In genomic region chr6:33299237-33299944, GRCh38 we compare ENCODE assay signal across 1 cellular context.
TF ChIP-seq lines count a peak whose summit lies in the region.

No MANE protein-coding gene starts in this region.

TF ChIP-seq in GM12878, 131 proteins besides CTCF, POLR2A, EP300 and RAD21 (continued from another document and continues in another):
- TF ChIP-seq PBX3 (IDR thresholded peaks at IDR 0.05; ENCODE audit: insufficient replicate concordance, low read depth, low read length) (no peak), BRCA1 (IDR thresholded peaks at IDR 0.05; ENCODE audit: low read depth, low read length) (no peak), HSF1 (IDR thresholded peaks at IDR 0.05; ENCODE audit: low read depth, low read length) (no peak), ZBTB33 (IDR thresholded peaks at IDR 0.05) (0 out of 2 replicates have a peak, but pooled peaks have one; percentile 52), BCLAF1 (IDR thresholded peaks at IDR 0.05) (no peak), IRF3 (IDR thresholded peaks at IDR 0.05) (no peak), RUNX3 (IDR thresholded peaks at IDR 0.05; ENCODE audit: low read length) (peak; percentile 95), NR2C1 (IDR thresholded peaks at IDR 0.05) (no peak), RB1 (IDR thresholded peaks at IDR 0.05; ENCODE audit: borderline replicate concordance) (peak; percentile 66), IRF5 (IDR thresholded peaks at IDR 0.05; ENCODE audit: borderline replicate concordance) (no peak), WRNIP1 (IDR thresholded peaks at IDR 0.05; ENCODE audit: borderline replicate concordance, low read depth, low read length) (peak; percentile 77; the same call in 1 of the 2 replicates), NR2F1 (conservative IDR thresholded peaks at IDR 0.05) (peak; percentile 22; the same call in 1 of the 2 replicates), NRF1 (conservative IDR thresholded peaks at IDR 0.05; ENCODE audit: low read depth, low read length) (no peak), SREBF1 (IDR thresholded peaks at IDR 0.05; ENCODE audit: low read length) (no peak), NFYA (IDR thresholded peaks at IDR 0.05; ENCODE audit: borderline replicate concordance, low read depth, low read length) (no peak), ATF7 (IDR thresholded peaks at IDR 0.05; ENCODE audit: low read depth) (peak; percentile 48; the same call in 1 of the 2 replicates), SIX5 (IDR thresholded peaks at IDR 0.05; ENCODE audit: low read depth, low read length, severe bottlenecking) (peak; percentile 6), JUND (IDR thresholded peaks at IDR 0.05; ENCODE audit: low read depth, low read length) (no peak), E2F4 (IDR thresholded peaks at IDR 0.05; ENCODE audit: low read depth, low read length) (peak; percentile 43; the same call in 1 of the 2 replicates), BHLHE40 (IDR thresholded peaks at IDR 0.05; ENCODE audit: borderline replicate concordance in 1 of 2, low read depth in 2 of 2, low read length in 1 of 2) (0 out of 4 replicates have a peak, but pooled peaks have one; percentile 4 to 46)
- TF ChIP-seq, protein P1, sequence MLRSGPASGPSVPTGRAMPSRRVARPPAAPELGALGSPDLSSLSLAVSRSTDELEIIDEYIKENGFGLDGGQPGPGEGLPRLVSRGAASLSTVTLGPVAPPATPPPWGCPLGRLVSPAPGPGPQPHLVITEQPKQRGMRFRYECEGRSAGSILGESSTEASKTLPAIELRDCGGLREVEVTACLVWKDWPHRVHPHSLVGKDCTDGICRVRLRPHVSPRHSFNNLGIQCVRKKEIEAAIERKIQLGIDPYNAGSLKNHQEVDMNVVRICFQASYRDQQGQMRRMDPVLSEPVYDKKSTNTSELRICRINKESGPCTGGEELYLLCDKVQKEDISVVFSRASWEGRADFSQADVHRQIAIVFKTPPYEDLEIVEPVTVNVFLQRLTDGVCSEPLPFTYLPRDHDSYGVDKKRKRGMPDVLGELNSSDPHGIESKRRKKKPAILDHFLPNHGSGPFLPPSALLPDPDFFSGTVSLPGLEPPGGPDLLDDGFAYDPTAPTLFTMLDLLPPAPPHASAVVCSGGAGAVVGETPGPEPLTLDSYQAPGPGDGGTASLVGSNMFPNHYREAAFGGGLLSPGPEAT (IDR thresholded peaks at IDR 0.05; ENCODE audit: low read depth) = peak; percentile 98
- TF ChIP-seq, protein P2, sequence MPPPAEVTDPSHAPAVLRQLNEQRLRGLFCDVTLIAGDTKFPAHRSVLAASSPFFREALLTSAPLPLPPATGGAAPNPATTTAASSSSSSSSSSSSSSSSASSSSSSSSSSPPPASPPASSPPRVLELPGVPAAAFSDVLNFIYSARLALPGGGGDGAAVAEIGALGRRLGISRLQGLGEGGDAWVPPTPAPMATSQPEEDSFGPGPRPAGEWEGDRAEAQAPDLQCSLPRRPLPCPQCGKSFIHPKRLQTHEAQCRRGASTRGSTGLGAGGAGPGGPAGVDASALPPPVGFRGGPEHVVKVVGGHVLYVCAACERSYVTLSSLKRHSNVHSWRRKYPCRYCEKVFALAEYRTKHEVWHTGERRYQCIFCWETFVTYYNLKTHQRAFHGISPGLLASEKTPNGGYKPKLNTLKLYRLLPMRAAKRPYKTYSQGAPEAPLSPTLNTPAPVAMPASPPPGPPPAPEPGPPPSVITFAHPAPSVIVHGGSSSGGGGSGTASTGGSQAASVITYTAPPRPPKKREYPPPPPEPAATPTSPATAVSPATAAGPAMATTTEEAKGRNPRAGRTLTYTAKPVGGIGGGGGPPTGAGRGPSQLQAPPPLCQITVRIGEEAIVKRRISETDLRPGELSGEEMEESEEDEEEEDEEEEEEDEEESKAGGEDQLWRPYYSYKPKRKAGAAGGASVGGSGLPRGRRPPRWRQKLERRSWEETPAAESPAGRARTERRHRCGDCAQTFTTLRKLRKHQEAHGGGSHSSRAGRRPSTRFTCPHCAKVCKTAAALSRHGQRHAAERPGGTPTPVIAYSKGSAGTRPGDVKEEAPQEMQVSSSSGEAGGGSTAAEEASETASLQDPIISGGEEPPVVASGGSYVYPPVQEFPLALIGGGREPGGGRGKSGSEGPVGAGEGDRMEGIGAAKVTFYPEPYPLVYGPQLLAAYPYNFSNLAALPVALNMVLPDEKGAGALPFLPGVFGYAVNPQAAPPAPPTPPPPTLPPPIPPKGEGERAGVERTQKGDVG (CRISPR knock-in tag; IDR thresholded peaks at IDR 0.05) = no peak
- TF ChIP-seq, protein P3, sequence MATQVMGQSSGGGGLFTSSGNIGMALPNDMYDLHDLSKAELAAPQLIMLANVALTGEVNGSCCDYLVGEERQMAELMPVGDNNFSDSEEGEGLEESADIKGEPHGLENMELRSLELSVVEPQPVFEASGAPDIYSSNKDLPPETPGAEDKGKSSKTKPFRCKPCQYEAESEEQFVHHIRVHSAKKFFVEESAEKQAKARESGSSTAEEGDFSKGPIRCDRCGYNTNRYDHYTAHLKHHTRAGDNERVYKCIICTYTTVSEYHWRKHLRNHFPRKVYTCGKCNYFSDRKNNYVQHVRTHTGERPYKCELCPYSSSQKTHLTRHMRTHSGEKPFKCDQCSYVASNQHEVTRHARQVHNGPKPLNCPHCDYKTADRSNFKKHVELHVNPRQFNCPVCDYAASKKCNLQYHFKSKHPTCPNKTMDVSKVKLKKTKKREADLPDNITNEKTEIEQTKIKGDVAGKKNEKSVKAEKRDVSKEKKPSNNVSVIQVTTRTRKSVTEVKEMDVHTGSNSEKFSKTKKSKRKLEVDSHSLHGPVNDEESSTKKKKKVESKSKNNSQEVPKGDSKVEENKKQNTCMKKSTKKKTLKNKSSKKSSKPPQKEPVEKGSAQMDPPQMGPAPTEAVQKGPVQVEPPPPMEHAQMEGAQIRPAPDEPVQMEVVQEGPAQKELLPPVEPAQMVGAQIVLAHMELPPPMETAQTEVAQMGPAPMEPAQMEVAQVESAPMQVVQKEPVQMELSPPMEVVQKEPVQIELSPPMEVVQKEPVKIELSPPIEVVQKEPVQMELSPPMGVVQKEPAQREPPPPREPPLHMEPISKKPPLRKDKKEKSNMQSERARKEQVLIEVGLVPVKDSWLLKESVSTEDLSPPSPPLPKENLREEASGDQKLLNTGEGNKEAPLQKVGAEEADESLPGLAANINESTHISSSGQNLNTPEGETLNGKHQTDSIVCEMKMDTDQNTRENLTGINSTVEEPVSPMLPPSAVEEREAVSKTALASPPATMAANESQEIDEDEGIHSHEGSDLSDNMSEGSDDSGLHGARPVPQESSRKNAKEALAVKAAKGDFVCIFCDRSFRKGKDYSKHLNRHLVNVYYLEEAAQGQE (IDR thresholded peaks at IDR 0.05; ENCODE audit: low read depth, low read length) = no peak
- TF ChIP-seq, protein P4, sequence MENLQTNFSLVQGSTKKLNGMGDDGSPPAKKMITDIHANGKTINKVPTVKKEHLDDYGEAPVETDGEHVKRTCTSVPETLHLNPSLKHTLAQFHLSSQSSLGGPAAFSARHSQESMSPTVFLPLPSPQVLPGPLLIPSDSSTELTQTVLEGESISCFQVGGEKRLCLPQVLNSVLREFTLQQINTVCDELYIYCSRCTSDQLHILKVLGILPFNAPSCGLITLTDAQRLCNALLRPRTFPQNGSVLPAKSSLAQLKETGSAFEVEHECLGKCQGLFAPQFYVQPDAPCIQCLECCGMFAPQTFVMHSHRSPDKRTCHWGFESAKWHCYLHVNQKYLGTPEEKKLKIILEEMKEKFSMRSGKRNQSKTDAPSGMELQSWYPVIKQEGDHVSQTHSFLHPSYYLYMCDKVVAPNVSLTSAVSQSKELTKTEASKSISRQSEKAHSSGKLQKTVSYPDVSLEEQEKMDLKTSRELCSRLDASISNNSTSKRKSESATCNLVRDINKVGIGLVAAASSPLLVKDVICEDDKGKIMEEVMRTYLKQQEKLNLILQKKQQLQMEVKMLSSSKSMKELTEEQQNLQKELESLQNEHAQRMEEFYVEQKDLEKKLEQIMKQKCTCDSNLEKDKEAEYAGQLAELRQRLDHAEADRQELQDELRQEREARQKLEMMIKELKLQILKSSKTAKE (IDR thresholded peaks at IDR 0.05; ENCODE audit: low read depth, poor library complexity, severe bottlenecking) = peak; percentile 50
